23 cellular contexts compared by ENCODE assay signal in the genomic region with DNA sequence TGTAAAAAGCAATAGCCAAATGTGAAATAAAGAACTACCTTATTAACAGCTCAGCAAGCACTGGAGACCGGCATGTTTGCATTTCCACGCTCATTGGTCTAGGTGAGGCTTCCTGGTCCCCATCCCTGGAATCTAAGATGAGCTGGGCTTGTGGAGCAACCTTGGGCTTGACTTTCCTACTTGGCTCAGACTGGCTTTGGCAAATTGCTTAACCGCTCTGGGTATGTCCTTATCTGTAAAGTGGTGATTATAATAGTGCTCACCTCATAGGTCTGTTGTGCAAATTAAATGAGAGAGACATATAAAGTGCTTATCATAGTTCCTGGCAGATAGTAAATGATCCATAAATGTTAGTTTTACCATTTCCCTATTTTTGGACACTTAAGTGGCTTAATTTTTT. TPM values are rescaled to one million over a fixed set of nuclear protein-coding genes. Genes with fewer than 3 reads are reported as not detected.
A peak's percentile ranks its signal among the peaks of the same experiment; 100 is the strongest.
DNase-seq lines count a peak whose midpoint lies in the region; ATAC-seq, FAIRE-seq and TF ChIP-seq lines count a peak whose summit lies in the region.
"Had no signal": no experiment of that assay in that cellular context is flagged by ENCODE, and none has a peak within 500 bp of the region (broad histone marks: within the 10 kb centered on the region; RNA-seq: fewer than 3 reads in every experiment).

No MANE protein-coding gene starts in this region.

- H3K36me3 ChIP-seq in left ventricle myocardium inferior = no peaks in the 10 kb centered on the region
- no peaks in the 10 kb centered on the region for H3K36me3 ChIP-seq in body of pancreas (replicated peaks in 1 of 2; ENCODE audit: insufficient read depth in 1 of 2, low read depth in 2 of 2)
- H3K36me3 ChIP-seq: BLaER1, HAP-1 had no signal

- intact Hi-C loops in Right ventricle myocardium inferior (cut with DNase I) (no loop called here), left ventricle myocardium inferior (cut with micrococcal nuclease) (no loop called here), left ventricle myocardium superior (cut with micrococcal nuclease) (no loop called here), body of pancreas (cut with DNase I) (no loop called here)

- DNase-seq in Right ventricle myocardium inferior (ENCODE audit: missing footprints) (no peak), left ventricle myocardium inferior (no peak), GM12891 (ENCODE audit: insufficient read length, low spot score) (no peak), NCI-H226 (peak; percentile 40), left ventricle myocardium superior (no peak), body of pancreas (no peak)
- DNase-seq: Caco-2; CD4-positive, CD25-positive, alpha-beta regulatory T cell; CD8-positive, alpha-beta T cell; DMS153; DND-41; GOT3; HFFc6 had no signal

- H3K4me3 ChIP-seq in left ventricle myocardium inferior (no peak overlapping the region), body of pancreas (no peak overlapping the region)
- H3K4me3 ChIP-seq: BLaER1, HAP-1 had no signal

- no peak for TF ChIP-seq POLR2A in GM12891 (IDR thresholded peaks at IDR 0.05; ENCODE audit: low read depth, low read length)
- no peak for TF ChIP-seq POLR2A in GM18505 (IDR thresholded peaks at IDR 0.05; ENCODE audit: borderline replicate concordance, extremely low read depth, insufficient read depth, insufficient read length)
- TF ChIP-seq POLR2A in body of pancreas (IDR thresholded peaks at IDR 0.05) = no peak

- TF ChIP-seq CTCF in left ventricle myocardium inferior (IDR thresholded peaks at IDR 0.05; ENCODE audit: borderline replicate concordance) (no peak), body of pancreas (IDR thresholded peaks at IDR 0.05) (no peak)

- H3K27ac ChIP-seq in left ventricle myocardium inferior (replicated peaks) = no peak overlapping the region
- no peak overlapping the region for H3K27ac ChIP-seq in body of pancreas
- H3K27ac ChIP-seq: BLaER1, C4-2B had no signal

- peak; percentile 55 for FAIRE-seq in GM12891 (lab: Jason Lieb, UNC)
- FAIRE-seq: G401.6, GM18507, H54 had no signal

- WGBS in body of pancreas, 2 donors = 41 to 57% methylated on average over 3 of the region's 3 CpGs

- H3K27me3 ChIP-seq in left ventricle myocardium inferior (ENCODE audit: low read depth) (peaks cover 39% of the 10 kb centered on the region), body of pancreas (no peaks in the 10 kb centered on the region)
- H3K27me3 ChIP-seq: BLaER1 had no signal

- H3K9me3 ChIP-seq in left ventricle myocardium inferior (replicated peaks) = no peaks in the 10 kb centered on the region
- no peaks in the 10 kb centered on the region for H3K9me3 ChIP-seq in body of pancreas
- H3K9me3 ChIP-seq: BLaER1, Caco-2, HAP-1 had no signal

- ATAC-seq in Right ventricle myocardium inferior (peak; percentile 73), left ventricle myocardium superior (peak; percentile 81), GM18505 (IDR thresholded peaks at IDR 0.05; ENCODE audit: unreplicated experiment) (no peak), GM18520 (IDR thresholded peaks at IDR 0.05; ENCODE audit: unreplicated experiment) (no peak), body of pancreas (no peak)
- ATAC-seq: CD8-positive, alpha-beta T cell had no signal

- H3K4me1 ChIP-seq in left ventricle myocardium inferior = peaks cover 11% of the 10 kb centered on the region
- no peaks in the 10 kb centered on the region for H3K4me1 ChIP-seq in body of pancreas
- H3K4me1 ChIP-seq: HAP-1 had no signal

TF ChIP-seq in GM12891, 5 proteins besides CTCF, POLR2A, EP300 and RAD21:
- no peak for TF ChIP-seq TAF1 (IDR thresholded peaks at IDR 0.05; ENCODE audit: low read depth, low read length)
- no peak for TF ChIP-seq SPI1 (IDR thresholded peaks at IDR 0.05; ENCODE audit: low read depth, low read length)
- TF ChIP-seq POU2F2 (IDR thresholded peaks at IDR 0.05; ENCODE audit: low read depth, low read length) = no peak
- no peak for TF ChIP-seq PAX5 (IDR thresholded peaks at IDR 0.05; ENCODE audit: insufficient read depth, low read length, severe bottlenecking)
- no peak for TF ChIP-seq POLR2AphosphoS5 (IDR thresholded peaks at IDR 0.05; ENCODE audit: low read depth, low read length)

RNA-seq across cellular contexts. Expression of gene CACNA1E, which starts 49.4 kb away (rescaled TPM):
- total RNA-seq in Right ventricle myocardium inferior (3.7 TPM), left ventricle myocardium inferior (0.88 TPM), left ventricle myocardium superior (1.2 TPM), body of pancreas (1 to 10 TPM in 1 of 2 donors, not detected in 1; 1.0 TPM)
- polyA plus RNA-seq in GM12891 (2012; ENCODE audit: low read depth, missing spikeins) = 14.1 TPM
- total RNA-seq: A172; A673; CD4-positive, CD25-positive, alpha-beta regulatory T cell; CD8-positive, alpha-beta T cell; HFFc6 had no signal
- polyA plus RNA-seq: CD4-positive, CD25-positive, alpha-beta regulatory T cell had no signal

Comparison
In these comparisons a context has a peak if more than half of its experiments do, and no peak if none do; other contexts are left out.
1. ATAC-seq: peak in Right ventricle myocardium inferior (single experiment) and left ventricle myocardium superior (single experiment); none in GM18505 (single experiment), GM18520 (single experiment) and body of pancreas (single experiment).